1 cellular context compared by ENCODE assay signal in genomic region chr17:46976626-46977270, GRCh38.
TF ChIP-seq lines count a peak whose summit lies in the region.

No MANE protein-coding gene starts in this region.

TF ChIP-seq in K562, 482 proteins besides CTCF, POLR2A, EP300 and RAD21 (continued from another document and continues in another):
- TF ChIP-seq RREB1 (CRISPR knock-in tag; IDR thresholded peaks at IDR 0.05) = no peak
- no peak for TF ChIP-seq MBD2 (IDR thresholded peaks at IDR 0.05; ENCODE audit: borderline replicate concordance, low read depth)
- TF ChIP-seq RCOR1 (IDR thresholded peaks at IDR 0.05; ENCODE audit: borderline replicate concordance in 1 of 2, low read depth in 2 of 2, low read length in 2 of 2) = peak in 1 of 2 experiments; percentile 43; a peak in 1 of 4 replicates
- TF ChIP-seq ZNF324 (CRISPR knock-in tag; IDR thresholded peaks at IDR 0.05) = no peak
- TF ChIP-seq FOXJ3 (CRISPR knock-in tag; IDR thresholded peaks at IDR 0.05) = no peak
- no peak for TF ChIP-seq FOXA1 (IDR thresholded peaks at IDR 0.05; ENCODE audit: borderline replicate concordance)
- TF ChIP-seq, protein P1, sequence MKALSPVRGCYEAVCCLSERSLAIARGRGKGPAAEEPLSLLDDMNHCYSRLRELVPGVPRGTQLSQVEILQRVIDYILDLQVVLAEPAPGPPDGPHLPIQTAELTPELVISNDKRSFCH (CRISPR knock-in tag; IDR thresholded peaks at IDR 0.05) = no peak
- TF ChIP-seq, protein P1 (tag; IDR thresholded peaks at IDR 0.05) = no peak
- TF ChIP-seq TEAD1 (CRISPR knock-in tag; IDR thresholded peaks at IDR 0.05) = peak in 1 of 2 experiments; percentile 48; a peak in 1 of 4 replicates
- TF ChIP-seq, protein P2, sequence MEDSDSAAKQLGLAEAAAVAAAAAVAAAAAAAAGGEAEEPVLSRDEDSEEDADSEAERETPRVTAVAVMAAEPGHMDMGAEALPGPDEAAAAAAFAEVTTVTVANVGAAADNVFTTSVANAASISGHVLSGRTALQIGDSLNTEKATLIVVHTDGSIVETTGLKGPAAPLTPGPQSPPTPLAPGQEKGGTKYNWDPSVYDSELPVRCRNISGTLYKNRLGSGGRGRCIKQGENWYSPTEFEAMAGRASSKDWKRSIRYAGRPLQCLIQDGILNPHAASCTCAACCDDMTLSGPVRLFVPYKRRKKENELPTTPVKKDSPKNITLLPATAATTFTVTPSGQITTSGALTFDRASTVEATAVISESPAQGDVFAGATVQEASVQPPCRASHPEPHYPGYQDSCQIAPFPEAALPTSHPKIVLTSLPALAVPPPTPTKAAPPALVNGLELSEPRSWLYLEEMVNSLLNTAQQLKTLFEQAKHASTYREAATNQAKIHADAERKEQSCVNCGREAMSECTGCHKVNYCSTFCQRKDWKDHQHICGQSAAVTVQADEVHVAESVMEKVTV (CRISPR knock-in tag; IDR thresholded peaks at IDR 0.05) = no peak
- TF ChIP-seq ATF7 (IDR thresholded peaks at IDR 0.05) = 0 out of 2 replicates have a peak, but pooled peaks have one; percentile 16
- no peak for TF ChIP-seq NFXL1 (CRISPR knock-in tag; IDR thresholded peaks at IDR 0.05)
- TF ChIP-seq, protein P3, sequence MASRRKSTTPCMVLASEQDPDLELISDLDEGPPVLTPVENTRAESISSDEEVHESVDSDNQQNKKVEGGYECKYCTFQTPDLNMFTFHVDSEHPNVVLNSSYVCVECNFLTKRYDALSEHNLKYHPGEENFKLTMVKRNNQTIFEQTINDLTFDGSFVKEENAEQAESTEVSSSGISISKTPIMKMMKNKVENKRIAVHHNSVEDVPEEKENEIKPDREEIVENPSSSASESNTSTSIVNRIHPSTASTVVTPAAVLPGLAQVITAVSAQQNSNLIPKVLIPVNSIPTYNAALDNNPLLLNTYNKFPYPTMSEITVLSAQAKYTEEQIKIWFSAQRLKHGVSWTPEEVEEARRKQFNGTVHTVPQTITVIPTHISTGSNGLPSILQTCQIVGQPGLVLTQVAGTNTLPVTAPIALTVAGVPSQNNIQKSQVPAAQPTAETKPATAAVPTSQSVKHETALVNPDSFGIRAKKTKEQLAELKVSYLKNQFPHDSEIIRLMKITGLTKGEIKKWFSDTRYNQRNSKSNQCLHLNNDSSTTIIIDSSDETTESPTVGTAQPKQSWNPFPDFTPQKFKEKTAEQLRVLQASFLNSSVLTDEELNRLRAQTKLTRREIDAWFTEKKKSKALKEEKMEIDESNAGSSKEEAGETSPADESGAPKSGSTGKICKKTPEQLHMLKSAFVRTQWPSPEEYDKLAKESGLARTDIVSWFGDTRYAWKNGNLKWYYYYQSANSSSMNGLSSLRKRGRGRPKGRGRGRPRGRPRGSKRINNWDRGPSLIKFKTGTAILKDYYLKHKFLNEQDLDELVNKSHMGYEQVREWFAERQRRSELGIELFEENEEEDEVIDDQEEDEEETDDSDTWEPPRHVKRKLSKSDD (conservative IDR thresholded peaks at IDR 0.05; ENCODE audit: low read length) = no peak
- no peak for TF ChIP-seq SUPT5H (IDR thresholded peaks at IDR 0.05)
- no peak for TF ChIP-seq ZNF75A (CRISPR knock-in tag; IDR thresholded peaks at IDR 0.05)
- no peak for TF ChIP-seq POLR2G (IDR thresholded peaks at IDR 0.05; ENCODE audit: low read depth, low read length)
- TF ChIP-seq NUFIP1 (IDR thresholded peaks at IDR 0.05; ENCODE audit: partially characterized antibody) = no peak
- TF ChIP-seq MYBL2 (IDR thresholded peaks at IDR 0.05; ENCODE audit: low read depth) = no peak
- no peak for TF ChIP-seq MYBL2 (CRISPR knock-in tag; IDR thresholded peaks at IDR 0.05; ENCODE audit: borderline replicate concordance)
- TF ChIP-seq CBX3 (IDR thresholded peaks at IDR 0.05; ENCODE audit: borderline replicate concordance in 1 of 2, low read length in 2 of 2) = 0 out of 3 replicates have a peak, but pooled peaks of 1 of the 2 experiments have one; percentile 21
- TF ChIP-seq ZNF121 (CRISPR knock-in tag; conservative IDR thresholded peaks at IDR 0.05) = no peak
- TF ChIP-seq MTF1 (CRISPR knock-in tag; IDR thresholded peaks at IDR 0.05; ENCODE audit: borderline replicate concordance) = no peak
- no peak for TF ChIP-seq TRIM25 (IDR thresholded peaks at IDR 0.05; ENCODE audit: borderline replicate concordance)
- no peak for TF ChIP-seq TAF7 (tag; IDR thresholded peaks at IDR 0.05)
- TF ChIP-seq, protein P4, sequence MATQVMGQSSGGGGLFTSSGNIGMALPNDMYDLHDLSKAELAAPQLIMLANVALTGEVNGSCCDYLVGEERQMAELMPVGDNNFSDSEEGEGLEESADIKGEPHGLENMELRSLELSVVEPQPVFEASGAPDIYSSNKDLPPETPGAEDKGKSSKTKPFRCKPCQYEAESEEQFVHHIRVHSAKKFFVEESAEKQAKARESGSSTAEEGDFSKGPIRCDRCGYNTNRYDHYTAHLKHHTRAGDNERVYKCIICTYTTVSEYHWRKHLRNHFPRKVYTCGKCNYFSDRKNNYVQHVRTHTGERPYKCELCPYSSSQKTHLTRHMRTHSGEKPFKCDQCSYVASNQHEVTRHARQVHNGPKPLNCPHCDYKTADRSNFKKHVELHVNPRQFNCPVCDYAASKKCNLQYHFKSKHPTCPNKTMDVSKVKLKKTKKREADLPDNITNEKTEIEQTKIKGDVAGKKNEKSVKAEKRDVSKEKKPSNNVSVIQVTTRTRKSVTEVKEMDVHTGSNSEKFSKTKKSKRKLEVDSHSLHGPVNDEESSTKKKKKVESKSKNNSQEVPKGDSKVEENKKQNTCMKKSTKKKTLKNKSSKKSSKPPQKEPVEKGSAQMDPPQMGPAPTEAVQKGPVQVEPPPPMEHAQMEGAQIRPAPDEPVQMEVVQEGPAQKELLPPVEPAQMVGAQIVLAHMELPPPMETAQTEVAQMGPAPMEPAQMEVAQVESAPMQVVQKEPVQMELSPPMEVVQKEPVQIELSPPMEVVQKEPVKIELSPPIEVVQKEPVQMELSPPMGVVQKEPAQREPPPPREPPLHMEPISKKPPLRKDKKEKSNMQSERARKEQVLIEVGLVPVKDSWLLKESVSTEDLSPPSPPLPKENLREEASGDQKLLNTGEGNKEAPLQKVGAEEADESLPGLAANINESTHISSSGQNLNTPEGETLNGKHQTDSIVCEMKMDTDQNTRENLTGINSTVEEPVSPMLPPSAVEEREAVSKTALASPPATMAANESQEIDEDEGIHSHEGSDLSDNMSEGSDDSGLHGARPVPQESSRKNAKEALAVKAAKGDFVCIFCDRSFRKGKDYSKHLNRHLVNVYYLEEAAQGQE (CRISPR knock-in tag; IDR thresholded peaks at IDR 0.05; ENCODE audit: low read depth) = no peak
- no peak for TF ChIP-seq E2F3 (CRISPR knock-in tag; IDR thresholded peaks at IDR 0.05)
- no peak for TF ChIP-seq SOX6 (IDR thresholded peaks at IDR 0.05)
- TF ChIP-seq ZEB2 (IDR thresholded peaks at IDR 0.05) = peak; percentile 73
- no peak for TF ChIP-seq ZSCAN32 (CRISPR knock-in tag; IDR thresholded peaks at IDR 0.05)
- TF ChIP-seq HDAC2 (IDR thresholded peaks at IDR 0.05) = no peak; the same call in 1 of the 2 replicates
- no peak for TF ChIP-seq GTF3C2 (IDR thresholded peaks at IDR 0.05; ENCODE audit: borderline replicate concordance, extremely low read depth, insufficient read length)
- TF ChIP-seq ZNF146 (CRISPR knock-in tag; IDR thresholded peaks at IDR 0.05; ENCODE audit: unreplicated experiment) = no peak
- TF ChIP-seq HIVEP1 (CRISPR knock-in tag; IDR thresholded peaks at IDR 0.05) = no peak
- TF ChIP-seq KHSRP (IDR thresholded peaks at IDR 0.05) = no peak
- no peak for TF ChIP-seq ETV1 (tag; conservative IDR thresholded peaks at IDR 0.05; ENCODE audit: low read depth)
- TF ChIP-seq ZBTB9 (CRISPR knock-in tag; IDR thresholded peaks at IDR 0.05) = no peak
- no peak for TF ChIP-seq ZBTB5 (IDR thresholded peaks at IDR 0.05)
